22 cellular contexts compared by ENCODE assay signal in the genomic region with DNA sequence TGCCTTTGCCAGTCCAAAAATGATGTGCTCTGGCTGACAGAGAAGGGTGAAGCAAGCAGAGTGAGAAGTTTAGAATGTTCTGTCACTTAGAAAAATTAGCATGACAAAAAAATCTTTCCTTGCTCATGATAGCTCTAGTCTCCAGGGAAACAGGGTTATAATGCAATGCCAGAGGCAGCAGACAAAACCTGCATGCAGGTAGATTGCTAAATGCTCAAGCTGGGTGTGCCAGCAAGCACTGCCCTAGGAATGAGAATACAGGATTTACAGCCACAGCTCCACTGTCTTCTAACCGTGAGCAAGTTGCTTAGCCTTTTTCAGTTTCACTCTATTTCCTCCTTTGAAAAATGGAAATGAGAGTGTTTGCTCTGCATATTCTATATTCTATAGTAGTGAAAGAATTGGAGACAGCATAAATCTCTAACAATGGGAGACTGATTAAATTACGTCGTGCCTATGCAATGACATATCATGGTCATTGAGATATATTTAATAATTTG.
"Had no signal": no experiment of that assay in that cellular context is flagged by ENCODE, and none has a peak within 500 bp of the region (broad histone marks: within the 10 kb centered on the region; RNA-seq: fewer than 3 reads in every experiment).

No MANE protein-coding gene starts in this region.

- H3K27ac Mint-ChIP-seq: dendritic cell treated with granulocyte-macrophage colony-stimulating factor and Interleukin-4, amounts not matched to agents 40 ng/mL and 50 ng/mL, for 4 days; effector memory CD8-positive, alpha-beta T cell; memory B cell; natural killer cell treated with Interleukin-12 subunit alpha and Interleukin-12 subunit beta and Interleukin-15 and Interleukin-18, amount 100 ng/mL, for 72 hours; stimulated activated naive B cell treated with anti-CD40 and anti-IgM and Interleukin-4, amounts not matched to agents 10 μg/mL and 1 μg/mL and 100 μg/mL, for 72 hours; stimulated activated naive CD8-positive, alpha-beta T cell treated with anti-CD3 and anti-CD28 coated beads, Interleukin-15, amount 100 ng/mL, for 72 hours had no signal

- H3K4me1 Mint-ChIP-seq: memory B cell; stimulated activated naive B cell treated with anti-CD40 and anti-IgM and Interleukin-4, amounts not matched to agents 10 μg/mL and 1 μg/mL and 100 μg/mL, for 72 hours; stimulated activated naive CD8-positive, alpha-beta T cell treated with anti-CD3 and anti-CD28 coated beads, Interleukin-15, amount 100 ng/mL, for 72 hours had no signal

- H3K36me3 ChIP-seq: esophagus muscularis mucosa, gastrocnemius medialis, left ventricle myocardium inferior, lower lobe of right lung, right atrium auricular region, sigmoid colon, transverse colon had no signal

- H3K36me3 Mint-ChIP-seq: memory B cell; natural killer cell treated with Interleukin-12 subunit alpha and Interleukin-12 subunit beta and Interleukin-15 and Interleukin-18, amount 100 ng/mL, for 72 hours; stimulated activated naive B cell treated with anti-CD40 and anti-IgM and Interleukin-4, amounts not matched to agents 10 μg/mL and 1 μg/mL and 100 μg/mL, for 72 hours had no signal

- DNase-seq: effector memory CD8-positive, alpha-beta T cell; gastrocnemius medialis; kidney; left cardiac atrium; left ventricle myocardium inferior; lower lobe of right lung; midbrain; posterior cingulate gyrus; sigmoid colon; stimulated activated CD4-positive, alpha-beta T cell treated with anti-CD3 and anti-CD28 coated beads, Interleukin-2, amount 100 ng/mL, for 24 hours; stimulated activated CD4-positive, alpha-beta T cell treated with anti-CD3 and anti-CD28 coated beads, Interleukin-4, amount 100 ng/mL, for 4 hours; stimulated activated naive B cell treated with anti-CD40 and anti-IgM and Interleukin-4, amounts not matched to agents 10 μg/mL and 1 μg/mL and 100 μg/mL, for 72 hours; stimulated activated naive CD8-positive, alpha-beta T cell treated with anti-CD3 and anti-CD28 coated beads, Interleukin-15, amount 100 ng/mL, for 72 hours; testis; transverse colon had no signal

- H3K4me3 Mint-ChIP-seq: dendritic cell treated with granulocyte-macrophage colony-stimulating factor and Interleukin-4, amounts not matched to agents 40 ng/mL and 50 ng/mL, for 4 days; effector memory CD8-positive, alpha-beta T cell; memory B cell; natural killer cell treated with Interleukin-12 subunit alpha and Interleukin-12 subunit beta and Interleukin-15 and Interleukin-18, amount 100 ng/mL, for 72 hours; stimulated activated naive B cell treated with anti-CD40 and anti-IgM and Interleukin-4, amounts not matched to agents 10 μg/mL and 1 μg/mL and 100 μg/mL, for 72 hours; stimulated activated naive CD8-positive, alpha-beta T cell treated with anti-CD3 and anti-CD28 coated beads, Interleukin-15, amount 100 ng/mL, for 72 hours had no signal

- H3K27me3 ChIP-seq: esophagus muscularis mucosa, gastrocnemius medialis, right atrium auricular region, sigmoid colon, testis, transverse colon had no signal

- H3K27me3 Mint-ChIP-seq: dendritic cell treated with granulocyte-macrophage colony-stimulating factor and Interleukin-4, amounts not matched to agents 40 ng/mL and 50 ng/mL, for 4 days had no signal

- ATAC-seq: effector memory CD8-positive, alpha-beta T cell; gastrocnemius medialis; left cardiac atrium; lower lobe of right lung; natural killer cell treated with Interleukin-12 subunit alpha and Interleukin-12 subunit beta and Interleukin-15 and Interleukin-18, amount 100 ng/mL, for 72 hours; stimulated activated naive B cell treated with anti-CD40 and anti-IgM and Interleukin-4, amounts not matched to agents 10 μg/mL and 1 μg/mL and 100 μg/mL, for 72 hours; stimulated activated naive CD8-positive, alpha-beta T cell treated with anti-CD3 and anti-CD28 coated beads, Interleukin-15, amount 100 ng/mL, for 72 hours had no signal

- H3K9me3 Mint-ChIP-seq: dendritic cell treated with granulocyte-macrophage colony-stimulating factor and Interleukin-4, amounts not matched to agents 40 ng/mL and 50 ng/mL, for 4 days; effector memory CD8-positive, alpha-beta T cell; memory B cell; stimulated activated naive B cell treated with anti-CD40 and anti-IgM and Interleukin-4, amounts not matched to agents 10 μg/mL and 1 μg/mL and 100 μg/mL, for 72 hours; stimulated activated naive CD8-positive, alpha-beta T cell treated with anti-CD3 and anti-CD28 coated beads, Interleukin-15, amount 100 ng/mL, for 72 hours had no signal

- H3K4me1 ChIP-seq: esophagus muscularis mucosa, gastrocnemius medialis, left ventricle myocardium inferior, lower lobe of right lung, right atrium auricular region, sigmoid colon, testis, transverse colon had no signal

- H3K27ac ChIP-seq: epithelial cell of prostate, esophagus muscularis mucosa, gastrocnemius medialis, left ventricle myocardium inferior, lower lobe of right lung, right atrium auricular region, sigmoid colon, skin epidermis, testis, transverse colon had no signal

- H3K4me3 ChIP-seq: esophagus muscularis mucosa, gastrocnemius medialis, left ventricle myocardium inferior, lower lobe of right lung, right atrium auricular region, sigmoid colon, skin epidermis, testis, transverse colon had no signal

- H3K9me3 ChIP-seq: esophagus muscularis mucosa, gastrocnemius medialis, left ventricle myocardium inferior, lower lobe of right lung, right atrium auricular region, sigmoid colon, testis, transverse colon had no signal
